Comparison of ENCODE assay signal across 8 cellular contexts in genomic region chr4:176319704-176320339, GRCh38. TPM values are rescaled to one million over a fixed set of nuclear protein-coding genes. Genes with fewer than 3 reads are reported as not detected.
DNase-seq lines count a peak whose midpoint lies in the region; ATAC-seq and TF ChIP-seq lines count a peak whose summit lies in the region.

SPCS3 (plus strand) TSS chr4:176319966; CDS start chr4:176320077, 111 bp downstream.

- DNase-seq in GM06990 (ENCODE audit: extremely low read depth, insufficient read length) (peak; percentile 96), NCI-H1092 (lab: John Stamatoyannopoulos, UW) (peak; percentile 94), globus pallidus (ENCODE audit: low spot score) (peak; percentile 98), occipital lobe (lab: John Stamatoyannopoulos, UW) (peak; percentile 94)

- ATAC-seq in HG02588 (IDR thresholded peaks at IDR 0.05; ENCODE audit: unreplicated experiment) (peak; percentile 90), SK-N-SH treated with all-trans-retinoic acid at 6 μM for 48 hours (peak; percentile 95)

- H3K27ac Mint-ChIP-seq in activated naive CD4-positive, alpha-beta T cell treated with anti-CD3 and anti-CD28 coated beads, Interleukin-2, amount 50 U/mL, for 24 hours: peak within 1 kb of the TSS; percentile 93

- H3K4me3 ChIP-seq in GM06990 (replicated peaks; ENCODE audit: low read depth, low read length): peak within 1 kb of the TSS; percentile 98

- peak within 1 kb of the TSS; percentile 90 for H3K27ac ChIP-seq in temporal lobe (ENCODE audit: low read depth, low read length)

- H3K4me1 Mint-ChIP-seq in activated naive CD4-positive, alpha-beta T cell treated with anti-CD3 and anti-CD28 coated beads, Interleukin-2, amount 50 U/mL, for 24 hours: peaks cover 47% of the 10 kb centered on the region

- H3K36me3 Mint-ChIP-seq in activated naive CD4-positive, alpha-beta T cell treated with anti-CD3 and anti-CD28 coated beads, Interleukin-2, amount 50 U/mL, for 24 hours: peaks cover 9% of the 10 kb centered on the region

- no peak for TF ChIP-seq CTCF in GM06990 (IDR thresholded peaks at IDR 0.05; ENCODE audit: insufficient read depth, low read length, poor library complexity, severe bottlenecking)

- H3K9me3 Mint-ChIP-seq in activated naive CD4-positive, alpha-beta T cell treated with anti-CD3 and anti-CD28 coated beads, Interleukin-2, amount 50 U/mL, for 24 hours: no peaks in the 10 kb centered on the region

- H3K27me3 ChIP-seq in GM06990 (replicated peaks; ENCODE audit: control insufficient read depth, insufficient read depth, low read length): no peaks in the 10 kb centered on the region

- H3K36me3 ChIP-seq in GM06990 (ENCODE audit: control insufficient read depth, insufficient read depth, low read length): no peaks in the 10 kb centered on the region

- H3K4me3 Mint-ChIP-seq in activated naive CD4-positive, alpha-beta T cell treated with anti-CD3 and anti-CD28 coated beads, Interleukin-2, amount 50 U/mL, for 24 hours: peak within 1 kb of the TSS; percentile 96

- H3K27me3 Mint-ChIP-seq in activated naive CD4-positive, alpha-beta T cell treated with anti-CD3 and anti-CD28 coated beads, Interleukin-2, amount 50 U/mL, for 24 hours: no peaks in the 10 kb centered on the region

TF ChIP-seq in SK-N-SH treated with all-trans-retinoic acid at 6 μM for 48 hours, 23 proteins besides CTCF, POLR2A, EP300 and RAD21:
- TF ChIP-seq ZFP30 (CRISPR knock-in tag; IDR thresholded peaks at IDR 0.05): peak; percentile 31; the same call in 1 of the 2 replicates
- TF ChIP-seq ZNF565 (CRISPR knock-in tag; conservative IDR thresholded peaks at IDR 0.05; ENCODE audit: low read depth): 0 out of 2 replicates have a peak, but pooled peaks have one; percentile 63
- TF ChIP-seq TSHZ2 (CRISPR knock-in tag; IDR thresholded peaks at IDR 0.05): peak; percentile 62; the same call in 1 of the 2 replicates
- TF ChIP-seq ZFP3 (CRISPR knock-in tag; IDR thresholded peaks at IDR 0.05): no peak
- no peak for TF ChIP-seq CREB5 (CRISPR knock-in tag; IDR thresholded peaks at IDR 0.05; ENCODE audit: low read depth)
- no peak for TF ChIP-seq BACH2 (CRISPR knock-in tag; IDR thresholded peaks at IDR 0.05; ENCODE audit: borderline replicate concordance)
TF ChIP-seq in SK-N-SH treated with all-trans-retinoic acid at 6 μM for 48 hours: peak in this region for 3.

RNA-seq across cellular contexts. Expression of gene SPCS3, which starts in this region (rescaled TPM):
- total RNA-seq in occipital lobe (114 TPM), temporal lobe (73.5 TPM)

Comparison
In these comparisons a context has a peak if more than half of its experiments do, and no peak if none do; other contexts are left out.
1. Peak in every context shown above with its lines: DNase-seq, ATAC-seq, H3K4me3 ChIP-seq and H3K27ac ChIP-seq.